Comparison of ENCODE assay signal across 18 cellular contexts in the genomic region with DNA sequence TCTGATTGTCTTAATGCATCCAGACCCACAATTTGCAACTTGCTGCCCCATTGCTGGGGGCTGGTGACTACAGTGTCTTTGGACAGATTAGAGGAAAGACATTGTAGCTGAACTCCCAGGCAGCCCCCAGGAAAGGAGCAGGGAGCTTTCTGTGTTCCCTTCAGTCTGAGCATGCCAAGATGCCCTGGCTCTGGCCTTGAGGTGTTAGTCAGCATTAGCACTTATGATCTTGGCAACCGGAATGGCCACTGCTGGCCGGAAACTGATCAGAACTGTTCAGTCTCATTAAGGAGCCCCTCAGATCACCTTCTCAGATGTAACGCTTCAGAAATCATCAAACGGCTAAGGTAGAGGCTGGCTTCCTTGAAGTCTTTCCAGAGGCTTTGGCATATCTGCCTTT.
"Had no signal": no experiment of that assay in that cellular context is flagged by ENCODE, and none has a peak within 500 bp of the region (broad histone marks: within the 10 kb centered on the region; RNA-seq: fewer than 3 reads in every experiment).

No MANE protein-coding gene starts in this region.

- H3K4me3 ChIP-seq: dorsolateral prefrontal cortex, hepatocyte, left ventricle myocardium inferior, lower lobe of right lung, tibial nerve, upper lobe of right lung had no signal

- H3K36me3 ChIP-seq: left ventricle myocardium inferior, lower lobe of right lung, neutrophil, upper lobe of right lung had no signal

- H3K27me3 ChIP-seq: dorsolateral prefrontal cortex, hepatocyte, tibial nerve, upper lobe of right lung had no signal

- H3K9me3 ChIP-seq: left ventricle myocardium inferior, lower lobe of right lung, neutrophil, tibial nerve, upper lobe of right lung had no signal

- H2AFZ ChIP-seq: hepatocyte had no signal

- DNase-seq: cortex of kidney; dorsolateral prefrontal cortex; effector CD8-positive, alpha-beta T cell; foreskin melanocyte; kidney; left cardiac atrium; left ventricle myocardium inferior; lower lobe of right lung; mesendoderm; naive thymus-derived CD4-positive, alpha-beta T cell; right cardiac atrium; stimulated activated CD4-positive, alpha-beta T cell treated with anti-CD3 and anti-CD28 coated beads, Interleukin-4, amount 100 ng/mL, for 1 hour; stimulated activated CD8-positive, alpha-beta memory T cell treated with anti-CD3 and anti-CD28 coated beads, Interleukin-4, amount 100 ng/mL, for 48 hours; stimulated activated naive CD8-positive, alpha-beta T cell treated with anti-CD3 and anti-CD28 coated beads, Interleukin-15, Interleukin-2, amounts not matched to agents 100 U/mL and 50 U/mL, for 24 hours; upper lobe of right lung had no signal

- H3K27ac ChIP-seq: dorsolateral prefrontal cortex, hepatocyte, left ventricle myocardium inferior, lower lobe of right lung, neutrophil, tibial nerve, upper lobe of right lung had no signal

- ATAC-seq: lower lobe of right lung; naive thymus-derived CD4-positive, alpha-beta T cell; right cardiac atrium; stimulated activated naive CD8-positive, alpha-beta T cell treated with anti-CD3 and anti-CD28 coated beads, Interleukin-15, Interleukin-2, amounts not matched to agents 100 U/mL and 50 U/mL, for 24 hours; upper lobe of right lung had no signal

- H3K4me2 ChIP-seq: hepatocyte had no signal
